Comparison of ENCODE assay signal across 24 cellular contexts in the genomic region with DNA sequence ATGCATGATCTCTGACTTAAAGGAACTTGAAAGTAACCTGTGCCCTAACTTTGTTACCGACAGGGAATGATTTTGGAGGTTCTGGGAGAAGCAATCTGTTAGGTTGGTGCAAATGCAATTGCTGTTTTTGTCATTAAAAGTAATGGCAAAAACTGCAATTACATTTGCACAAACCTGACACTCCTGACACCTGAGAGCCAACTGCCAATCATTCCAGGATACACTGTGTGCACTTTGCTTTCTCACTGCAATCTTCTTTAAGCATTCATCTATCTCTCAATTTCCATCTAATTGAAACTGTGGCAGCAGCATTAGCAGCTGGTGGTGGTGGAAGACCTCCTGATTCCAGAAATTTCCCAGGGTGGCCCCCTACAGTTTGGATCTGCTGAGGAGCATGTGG.
"Had no signal": no experiment of that assay in that cellular context is flagged by ENCODE, and none has a peak within 500 bp of the region (broad histone marks: within the 10 kb centered on the region; RNA-seq: fewer than 3 reads in every experiment).

No MANE protein-coding gene starts in this region.

- H3K9me3 Mint-ChIP-seq: immature natural killer cell, mesothelial cell of epicardium had no signal

- H3K4me1 Mint-ChIP-seq: immature natural killer cell had no signal

- H3K27ac ChIP-seq: coronary artery, foreskin keratinocyte, heart left ventricle, hepatocyte, left lung, lower lobe of right lung had no signal

- H2AFZ ChIP-seq: hepatocyte had no signal

- H3K4me3 ChIP-seq: coronary artery, dorsolateral prefrontal cortex, esophagus muscularis mucosa, gastroesophageal sphincter, heart left ventricle, hepatocyte, left lung, lower lobe of right lung, mucosa of descending colon had no signal

- H3K9me3 ChIP-seq: esophagus muscularis mucosa, gastroesophageal sphincter, heart left ventricle, left lung, lower lobe of right lung, mucosa of descending colon had no signal

- H3K27me3 ChIP-seq: esophagus muscularis mucosa, gastroesophageal sphincter, heart left ventricle, hepatocyte, left lung had no signal

- DNase-seq: dermis blood vessel endothelial cell; dorsolateral prefrontal cortex; effector CD4-positive, alpha-beta T cell; effector memory CD4-positive, alpha-beta T cell; foreskin keratinocyte; heart left ventricle; hypothalamus; immature natural killer cell; kidney; kidney glomerular epithelial cell; left cardiac atrium; left lung; left ventricle myocardium superior; lower lobe of right lung; mesenchymal stem cell had no signal

- H3K79me2 ChIP-seq: hepatocyte had no signal

- FAIRE-seq: colon, endothelial cell of umbilical vein, frontal cortex, kidney had no signal

- H3K36me3 ChIP-seq: esophagus muscularis mucosa, gastroesophageal sphincter, heart left ventricle, left lung, lower lobe of right lung had no signal

- H3K4me3 Mint-ChIP-seq: immature natural killer cell, mesothelial cell of epicardium had no signal

- H3K36me3 Mint-ChIP-seq: immature natural killer cell, mesothelial cell of epicardium had no signal

- H3K27ac Mint-ChIP-seq: immature natural killer cell had no signal

- H3K4me2 ChIP-seq: hepatocyte had no signal
